13 cellular contexts compared by ENCODE assay signal in the genomic region with DNA sequence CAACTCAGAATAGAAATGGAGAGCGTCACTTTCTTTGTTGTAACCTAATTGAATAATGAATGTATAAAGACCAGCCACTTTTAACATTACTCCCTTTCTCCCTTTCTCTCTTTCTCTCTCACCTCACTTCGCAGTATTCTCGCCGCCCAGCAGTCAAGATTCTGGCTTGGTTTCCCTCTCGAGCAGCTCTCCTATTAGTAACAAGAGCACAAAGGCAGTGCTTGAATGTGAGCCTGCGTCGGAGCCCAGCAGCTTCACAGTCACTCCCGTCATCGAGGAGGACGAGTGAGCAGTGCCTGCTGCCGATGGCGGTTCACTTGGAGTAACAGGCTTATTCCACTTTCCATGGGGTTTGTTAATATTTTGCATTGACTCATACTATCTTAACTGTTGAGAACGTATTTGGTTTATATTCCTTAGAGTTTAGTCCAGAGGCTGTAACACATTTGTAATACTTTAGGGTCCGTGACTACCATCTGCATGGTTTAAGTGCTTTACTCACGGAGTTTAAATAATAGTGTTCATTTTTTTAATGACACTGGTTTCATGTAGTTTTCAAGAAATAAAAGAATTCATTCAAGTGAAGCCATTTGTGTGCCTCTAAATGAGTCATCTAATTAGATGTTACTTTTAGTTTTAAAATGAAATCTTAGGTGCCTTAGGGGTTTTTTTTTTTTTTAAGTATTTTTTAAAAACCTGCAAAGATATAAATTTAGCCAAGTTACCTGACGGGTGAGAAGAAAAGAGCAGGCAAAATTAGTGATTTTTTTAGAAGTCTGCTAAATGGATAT. TPM values are rescaled to one million over a fixed set of nuclear protein-coding genes. Genes with fewer than 3 reads are reported as not detected.
DNase-seq lines count a peak whose midpoint lies in the region; TF ChIP-seq lines count a peak whose summit lies in the region.
"Had no signal": no experiment of that assay in that cellular context is flagged by ENCODE, and none has a peak within 500 bp of the region (broad histone marks: within the 10 kb centered on the region; RNA-seq: fewer than 3 reads in every experiment).

No MANE protein-coding gene starts in this region.

- H3K36me3 Mint-ChIP-seq in endothelial cell (ENCODE audit: low read depth, unreplicated experiment): no peaks in the 10 kb centered on the region
- no peaks in the 10 kb centered on the region for H3K36me3 Mint-ChIP-seq in progenitor cell of endocrine pancreas (ENCODE audit: insufficient read depth)

- H3K27me3 Mint-ChIP-seq in endothelial cell (ENCODE audit: unreplicated experiment) (peaks cover 20% of the 10 kb centered on the region), progenitor cell of endocrine pancreas (peaks cover 92% of the 10 kb centered on the region)

- H3K4me1 ChIP-seq in tibial nerve: peaks cover 0 to 41% (median 17%) of the 10 kb centered on the region in 4 donors

- DNase-seq in NCI-H82 (lab: John Stamatoyannopoulos, UW) (peak; percentile 25), NCI-H82 treated with DMSO at 0.1 percent for 48 hours (lab: John Stamatoyannopoulos, UW; ENCODE audit: unreplicated experiment) (no peak), NCI-H2171 treated with DMSO at 0.1 percent for 48 hours (lab: John Stamatoyannopoulos, UW) (peak; percentile 44), endothelial cell (ENCODE audit: low spot score) (peak; percentile 51), progenitor cell of endocrine pancreas (ENCODE audit: low spot score, unreplicated experiment) (no peak), tibial nerve (ENCODE audit: low spot score in 2 of 2) (no peak), NCI-H446 (lab: John Stamatoyannopoulos, UW) (no peak), brain microvascular endothelial cell (no peak)
- DNase-seq: activated T-cell treated with anti-CD3 and anti-CD28 coated beads, Interleukin-2, amount 50 U/mL, for 4 hours; caudate nucleus; mammary epithelial cell; NCI-H1436 had no signal

- 10% methylated on average over 16 of the region's 16 CpGs for WGBS in tibial nerve, 2 donors

- H3K4me1 Mint-ChIP-seq in endothelial cell (ENCODE audit: unreplicated experiment) (peaks cover 16% of the 10 kb centered on the region), progenitor cell of endocrine pancreas (ENCODE audit: low read depth) (peaks cover 12% of the 10 kb centered on the region)

- H3K27ac ChIP-seq in tibial nerve (no peak overlapping the region), brain microvascular endothelial cell (no peak overlapping the region)
- H3K27ac ChIP-seq: right atrium auricular region had no signal

- H3K4me3 Mint-ChIP-seq in endothelial cell (ENCODE audit: unreplicated experiment) (peak overlapping the region; percentile 54), progenitor cell of endocrine pancreas (ENCODE audit: low read depth) (no peak overlapping the region)
- H3K4me3 Mint-ChIP-seq: activated T-cell treated with anti-CD3 and anti-CD28 coated beads, Interleukin-2, amount 50 U/mL, for 4 hours had no signal

- TF ChIP-seq CTCF in endothelial cell (IDR thresholded peaks at IDR 0.05; ENCODE audit: unreplicated experiment) (no peak), progenitor cell of endocrine pancreas (IDR thresholded peaks at IDR 0.05; ENCODE audit: unreplicated experiment) (no peak), tibial nerve (IDR thresholded peaks at IDR 0.05) (no peak), brain microvascular endothelial cell (IDR thresholded peaks at IDR 0.05; ENCODE audit: low read depth, low read length, missing control alignments) (no peak)

- no peak for TF ChIP-seq EP300 in tibial nerve (IDR thresholded peaks at IDR 0.05)

- no peaks in the 10 kb centered on the region for H3K36me3 ChIP-seq in tibial nerve
- no peaks in the 10 kb centered on the region for H3K36me3 ChIP-seq in brain microvascular endothelial cell (replicated peaks)
- H3K36me3 ChIP-seq: right atrium auricular region had no signal

- in situ Hi-C loops in brain microvascular endothelial cell (cut with HindIII; ENCODE audit: low pct_ligation_motif_present, low sequenced_read_pairs): no loop called here

- no peaks in the 10 kb centered on the region for H3K9me3 Mint-ChIP-seq in endothelial cell (ENCODE audit: unreplicated experiment)
- no peaks in the 10 kb centered on the region for H3K9me3 Mint-ChIP-seq in progenitor cell of endocrine pancreas (ENCODE audit: low read depth)
- H3K9me3 Mint-ChIP-seq: activated T-cell treated with anti-CD3 and anti-CD28 coated beads, Interleukin-2, amount 50 U/mL, for 4 hours had no signal

- no peak for TF ChIP-seq POLR2A in tibial nerve (IDR thresholded peaks at IDR 0.05)

- no peak overlapping the region for H3K4me3 ChIP-seq in tibial nerve
- no peak overlapping the region for H3K4me3 ChIP-seq in brain microvascular endothelial cell (ENCODE audit: low read depth, low read length)
- H3K4me3 ChIP-seq: right atrium auricular region had no signal

- H3K27me3 ChIP-seq in tibial nerve: peaks cover 0 to 99% of the 10 kb centered on the region in 2 donors
- H3K27me3 ChIP-seq in brain microvascular endothelial cell (replicated peaks): peaks cover 67% of the 10 kb centered on the region

- no peaks in the 10 kb centered on the region for H3K9me3 ChIP-seq in tibial nerve
- H3K9me3 ChIP-seq: right atrium auricular region had no signal

- H3K27ac Mint-ChIP-seq in endothelial cell (ENCODE audit: unreplicated experiment): peak overlapping the region; percentile 67
- H3K27ac Mint-ChIP-seq in progenitor cell of endocrine pancreas: peak overlapping the region; percentile 7

RNA-seq across cellular contexts. Expression of a gene that starts 8.4 kb away (rescaled TPM):
- total RNA-seq in endothelial cell (ENCODE audit: unreplicated experiment) (not detected), progenitor cell of endocrine pancreas (0.34 and 0.53 TPM in 2 replicates), tibial nerve (under 1 TPM; 0.22 to 0.42 (median 0.35) TPM)
- total RNA-seq: activated T-cell treated with anti-CD3 and anti-CD28 coated beads, Interleukin-2, amount 50 U/mL, for 4 hours; mammary epithelial cell; right atrium auricular region had no signal

Comparison
In these comparisons a context has a peak if more than half of its experiments do, and no peak if none do; other contexts are left out.
1. DNase-seq: peak in NCI-H82 (single experiment), NCI-H2171 treated with DMSO at 0.1 percent for 48 hours (single experiment) and endothelial cell (single experiment); none in NCI-H82 treated with DMSO at 0.1 percent for 48 hours (single experiment), progenitor cell of endocrine pancreas (single experiment), tibial nerve (0 of 2), NCI-H446 (0 of 2) and brain microvascular endothelial cell (single experiment).